ENCODE assay signal across 8 cellular contexts in the genomic region with DNA sequence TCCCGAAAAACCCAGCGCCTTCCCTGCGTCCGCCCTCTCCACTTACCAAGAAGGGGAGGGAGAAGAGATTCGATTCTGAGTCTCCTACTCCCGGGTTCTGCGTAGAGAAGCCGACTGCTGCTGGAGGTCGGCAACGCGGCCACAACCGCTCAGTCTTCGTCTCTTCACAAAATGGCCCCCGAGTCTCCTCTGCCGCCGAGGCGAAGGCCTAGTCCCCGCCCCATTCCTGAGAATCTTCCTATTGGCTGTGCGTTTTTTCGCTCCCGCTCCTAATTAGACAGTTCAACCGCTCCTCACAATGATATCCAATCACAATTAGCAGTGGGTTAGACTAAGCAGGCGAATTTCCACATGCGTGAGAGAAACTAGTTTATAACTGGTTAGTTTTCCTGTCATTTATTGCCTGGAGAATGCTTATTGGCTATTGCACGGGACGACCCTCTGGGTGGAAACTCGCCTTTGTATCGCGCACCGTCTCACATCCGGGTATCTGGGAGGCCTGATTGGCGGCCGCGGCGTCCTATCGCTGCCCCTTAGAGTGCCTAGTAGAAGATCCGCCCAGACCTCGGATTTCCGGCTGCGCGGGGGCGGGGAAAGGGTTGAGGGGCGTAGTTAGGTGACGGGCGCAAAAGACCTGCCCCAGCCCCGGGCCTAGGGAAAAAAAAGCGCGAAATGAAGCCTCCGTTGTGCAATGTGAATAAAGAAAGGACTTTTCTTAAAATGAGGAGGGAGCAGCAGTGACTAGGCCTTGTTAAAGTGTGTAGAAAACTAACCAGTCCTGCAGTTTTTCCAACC. TPM values are rescaled to one million over a fixed set of nuclear protein-coding genes. Genes with fewer than 3 reads are reported as not detected.
DNase-seq lines count a peak whose midpoint lies in the region; ATAC-seq and TF ChIP-seq lines count a peak whose summit lies in the region.

A gene (minus strand): TSS at position 191 of the 795 bp plus-strand sequence. CDS start 35,249 bp downstream, outside the sequence.

- H3K4me1 ChIP-seq in upper lobe of right lung, result peaks cover 42% of the 10 kb centered on the region

- peak within 1 kb of the TSS; percentile 99 for H3K4me3 Mint-ChIP-seq in T-helper 17 cell

- H3K36me3 ChIP-seq in upper lobe of right lung, result peaks cover 18% of the 10 kb centered on the region

- DNase-seq in NCI-H1694 treated with DMSO at 0.1 percent for 48 hours (lab: John Stamatoyannopoulos, UW) (peak; percentile 100), T-helper 17 cell (peak; percentile 99 to 100 (median 100)), amygdala (lab: John Stamatoyannopoulos, UW) (peak; percentile 65 to 100 (median 99)), left cardiac atrium (peak; percentile 99), posterior vena cava (ENCODE audit: low spot score) (peak; percentile 100), upper lobe of right lung (peak; percentile 100)

- TF ChIP-seq CTCF in upper lobe of right lung (IDR thresholded peaks at IDR 0.05), result no peak

- peak; percentile 93 for ATAC-seq in HG02885 (IDR thresholded peaks at IDR 0.05; ENCODE audit: poor library complexity, unreplicated experiment)
- peak; percentile 89 for ATAC-seq in T-helper 17 cell
- peak; percentile 98 for ATAC-seq in left cardiac atrium
- ATAC-seq in upper lobe of right lung, result peak; percentile 98

- H3K36me3 Mint-ChIP-seq in T-helper 17 cell (ENCODE audit: low read depth), result peaks cover 9% of the 10 kb centered on the region

- H3K27me3 ChIP-seq in upper lobe of right lung, result no peaks in the 10 kb centered on the region

- H3K9me3 ChIP-seq in T-helper 17 cell (ENCODE audit: control insufficient read depth, low read length, poor library complexity, severe bottlenecking) (no peaks in the 10 kb centered on the region), upper lobe of right lung (no peaks in the 10 kb centered on the region)

- intact Hi-C loops in left cardiac atrium (cut with DNase I) (loop anchor here in 1 of 2 donors (5.0 kb wide), 1 partner anchor 37 kb away; no protein-coding TSS in a partner anchor), posterior vena cava (cut with DNase I) (loop anchor here (5.0 to 10.0 kb wide), 2 partner anchors 37 to 115 kb away; a partner anchor contains a TSS), upper lobe of right lung (cut with DNase I) (no loop called here)

- peak within 1 kb of the TSS; percentile 70 for H3K4me3 ChIP-seq in upper lobe of right lung

- peak; percentile 92 for TF ChIP-seq POLR2A in GM15510 (IDR thresholded peaks at IDR 0.05; ENCODE audit: borderline replicate concordance, extremely low read depth, insufficient read length)

- peak within 1 kb of the TSS; percentile 100 for H3K27ac Mint-ChIP-seq in T-helper 17 cell

- no peaks in the 10 kb centered on the region for H3K27me3 Mint-ChIP-seq in T-helper 17 cell

- peaks cover 36% of the 10 kb centered on the region for H3K4me1 Mint-ChIP-seq in T-helper 17 cell

- peak within 1 kb of the TSS; percentile 93 for H3K27ac ChIP-seq in upper lobe of right lung

RNA-seq across cellular contexts. Expression of the gene that starts here (rescaled TPM):
- total RNA-seq in T-helper 17 cell (100 to 1,000 TPM; 576 to 580 TPM), left cardiac atrium (100 to 1,000 TPM; 254 TPM), posterior vena cava (100 to 1,000 TPM; 239 to 283 TPM), upper lobe of right lung (368 TPM)

Comparison
In these comparisons a context has a peak if more than half of its experiments do, and no peak if none do; other contexts are left out.
1. Peak in every context shown above with its lines: DNase-seq, ATAC-seq, H3K4me3 ChIP-seq and H3K27ac ChIP-seq.